Comparison of ENCODE assay signal across 11 cellular contexts in the genomic region with DNA sequence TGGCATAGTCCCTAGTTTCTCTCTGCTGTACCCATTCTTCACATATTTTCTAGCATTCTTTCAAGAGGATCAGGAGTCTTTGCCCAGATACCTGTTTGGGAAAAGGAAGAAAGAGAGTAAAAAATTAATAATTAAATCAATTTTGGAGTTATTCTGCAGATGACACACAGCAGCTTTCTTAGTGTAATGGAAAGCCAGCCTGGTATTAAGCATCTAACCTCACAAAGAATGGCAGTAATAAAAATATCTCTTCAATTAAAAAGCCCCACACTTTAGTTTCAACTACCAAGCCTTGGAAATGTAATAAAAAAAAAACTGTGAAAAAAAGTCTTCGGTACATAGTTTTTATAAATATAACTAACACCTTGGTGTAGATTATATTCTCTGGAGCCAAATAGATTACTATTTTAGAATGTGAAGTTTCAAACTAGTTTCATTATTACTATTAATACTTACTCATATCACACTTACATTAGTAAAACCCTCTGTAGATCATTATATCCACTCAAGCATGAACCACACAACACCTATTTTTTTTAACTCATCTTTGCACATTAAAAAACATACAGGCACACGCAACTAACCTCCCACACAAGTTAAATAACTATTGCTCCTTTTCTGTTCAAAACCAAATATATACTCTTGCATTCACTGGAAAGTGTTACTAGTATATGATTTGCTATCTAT.
A peak's percentile ranks its signal among the peaks of the same experiment; 100 is the strongest.
DNase-seq lines count a peak whose midpoint lies in the region; ATAC-seq, FAIRE-seq and TF ChIP-seq lines count a peak whose summit lies in the region.
"Had no signal": no experiment of that assay in that cellular context is flagged by ENCODE, and none has a peak within 500 bp of the region (broad histone marks: within the 10 kb centered on the region; RNA-seq: fewer than 3 reads in every experiment).

No MANE protein-coding gene starts in this region.

- H3K9me3 ChIP-seq in ovary: no peaks in the 10 kb centered on the region
- no peaks in the 10 kb centered on the region for H3K9me3 ChIP-seq in right lobe of liver
- H3K9me3 ChIP-seq: BLaER1 treated with 17β-estradiol and CSF1 and Interleukin-3, amounts not matched to agents 10 nM and 100 nM had no signal

- FAIRE-seq in GM12891 (lab: Jason Lieb, UNC): peak; percentile 72

- no peak overlapping the region for H3K4me3 ChIP-seq in ovary
- H3K4me3 ChIP-seq in right lobe of liver: no peak overlapping the region
- H3K4me3 ChIP-seq: BLaER1 treated with 17β-estradiol and CSF1 and Interleukin-3, amounts not matched to agents 10 nM and 100 nM had no signal

- TF ChIP-seq POLR2A in GM12891 (IDR thresholded peaks at IDR 0.05; ENCODE audit: low read depth, low read length): no peak
- no peak for TF ChIP-seq POLR2A in ovary (IDR thresholded peaks at IDR 0.05)
- no peak for TF ChIP-seq POLR2A in right lobe of liver (IDR thresholded peaks at IDR 0.05)

- ATAC-seq in GM19351 (IDR thresholded peaks at IDR 0.05; ENCODE audit: unreplicated experiment) (peak; percentile 96), HG02798 (IDR thresholded peaks at IDR 0.05; ENCODE audit: poor library complexity, unreplicated experiment) (peak; percentile 98), HG03520 (IDR thresholded peaks at IDR 0.05; ENCODE audit: unreplicated experiment) (peak; percentile 95), right lobe of liver (no peak)
- ATAC-seq: Right ventricle myocardium inferior had no signal

- H3K27ac ChIP-seq in ovary: no peak overlapping the region
- H3K27ac ChIP-seq in right lobe of liver: no peak overlapping the region
- H3K27ac ChIP-seq: BLaER1 treated with 17β-estradiol and CSF1 and Interleukin-3, amounts not matched to agents 10 nM and 100 nM had no signal

- no peak for TF ChIP-seq CTCF in ovary (IDR thresholded peaks at IDR 0.05)
- no peak for TF ChIP-seq CTCF in right lobe of liver (IDR thresholded peaks at IDR 0.05)

- DNase-seq in GM12891 (ENCODE audit: insufficient read length, low spot score) (no peak), ovary (no peak), right lobe of liver (no peak), NCI-H748 (lab: John Stamatoyannopoulos, UW; ENCODE audit: unreplicated experiment) (no peak), pons (ENCODE audit: low spot score) (no peak)
- DNase-seq: activated CD4-positive, CD25-positive, alpha-beta regulatory T cell had no signal

- intact Hi-C loops in ovary (cut with DNase I) (no loop called here), right lobe of liver (cut with DNase I) (no loop called here)

- no peak for TF ChIP-seq EP300 in ovary (IDR thresholded peaks at IDR 0.05)

- WGBS in ovary, 3 donors: 92 to 98% (median 96%) methylated on average over 2 of the region's 2 CpGs
- 84% methylated on average over 2 of the region's 2 CpGs for WGBS in right lobe of liver (ENCODE audit: insufficient coverage, low coverage, low lambda C conversion rate, missing lambda C conversion rate)

- no peaks in the 10 kb centered on the region for H3K4me1 ChIP-seq in ovary (ENCODE audit: insufficient read depth)
- H3K4me1 ChIP-seq in right lobe of liver: no peaks in the 10 kb centered on the region
- H3K4me1 ChIP-seq: BLaER1 treated with 17β-estradiol and CSF1 and Interleukin-3, amounts not matched to agents 10 nM and 100 nM had no signal

- H3K27me3 ChIP-seq in ovary: no peaks in the 10 kb centered on the region
- no peaks in the 10 kb centered on the region for H3K27me3 ChIP-seq in right lobe of liver
- H3K27me3 ChIP-seq: BLaER1 treated with 17β-estradiol and CSF1 and Interleukin-3, amounts not matched to agents 10 nM and 100 nM had no signal

- H3K36me3 ChIP-seq in ovary (peaks cover 2% of the 10 kb centered on the region), right lobe of liver (no peaks in the 10 kb centered on the region)

TF ChIP-seq in GM12891, 5 proteins besides CTCF, POLR2A, EP300 and RAD21:
- TF ChIP-seq PAX5 (IDR thresholded peaks at IDR 0.05; ENCODE audit: insufficient read depth, low read length, severe bottlenecking) (peak; percentile 95), POU2F2 (IDR thresholded peaks at IDR 0.05; ENCODE audit: low read depth, low read length) (no peak), TAF1 (IDR thresholded peaks at IDR 0.05; ENCODE audit: low read depth, low read length) (no peak)

Comparison
In these comparisons a context has a peak if more than half of its experiments do, and no peak if none do; other contexts are left out.
1. ATAC-seq: peak in GM19351 (single experiment), HG02798 (single experiment) and HG03520 (single experiment); none in right lobe of liver (0 of 4).